Comparison of ENCODE assay signal across 8 cellular contexts in genomic region chr20:35739294-35740163, GRCh38. TPM values are rescaled to one million over a fixed set of nuclear protein-coding genes. Genes with fewer than 3 reads are reported as not detected.
DNase-seq lines count a peak whose midpoint lies in the region; ATAC-seq and TF ChIP-seq lines count a peak whose summit lies in the region.

No MANE protein-coding gene starts in this region.

- H3K27ac Mint-ChIP-seq in CD8-positive, alpha-beta T cell: peak overlapping the region; percentile 76
- peak overlapping the region; percentile 75 for H3K27ac Mint-ChIP-seq in activated naive CD8-positive, alpha-beta T cell treated with anti-CD3 and anti-CD28 coated beads, Interleukin-2, amount 10 ng/mL, durations not matched to agents 7 days and 5 days

- peaks cover 72% of the 10 kb centered on the region for H3K36me3 Mint-ChIP-seq in CD8-positive, alpha-beta T cell
- H3K36me3 Mint-ChIP-seq in activated naive CD8-positive, alpha-beta T cell treated with anti-CD3 and anti-CD28 coated beads, Interleukin-2, amount 10 ng/mL, durations not matched to agents 7 days and 5 days: peaks cover 45% of the 10 kb centered on the region

- H3K4me1 ChIP-seq in CD8-positive, alpha-beta T cell (ENCODE audit: insufficient read depth, low read length): peaks cover 65% of the 10 kb centered on the region

- H3K27ac ChIP-seq in CD8-positive, alpha-beta T cell (ENCODE audit: low read depth, low read length): peak overlapping the region; percentile 2
- peak overlapping the region; percentile 25 for H3K27ac ChIP-seq in KOPT-K1 (ENCODE audit: low read depth, low read length, poor library complexity, severe bottlenecking)

- intact Hi-C loops in CD8-positive, alpha-beta T cell (cut with DNase I, micrococcal nuclease): loop anchor here in 1 of 2 experiments (5.0 kb wide), 1 partner anchor 143 kb away; no protein-coding TSS in a partner anchor

- H3K27me3 ChIP-seq in CD8-positive, alpha-beta T cell (ENCODE audit: insufficient read depth, low read length): no peaks in the 10 kb centered on the region

- TF ChIP-seq CTCF in CD8-positive, alpha-beta T cell (IDR thresholded peaks at IDR 0.05): peak; percentile 63

- H3K9me3 ChIP-seq in CD8-positive, alpha-beta T cell (ENCODE audit: low read length): no peaks in the 10 kb centered on the region
- H3K9me3 ChIP-seq in KOPT-K1 (ENCODE audit: insufficient read depth, low read length, poor library complexity, severe bottlenecking): no peaks in the 10 kb centered on the region

- CTCF ChIA-PET in CD8-positive, alpha-beta T cell (lab: Charles Lee): interaction anchor here (0.8 to 1.7 kb wide), 9 partner anchors 9 to 276 kb away, joined by 3 to 7 read pairs (median 4); no protein-coding TSS in a partner anchor

- H3K36me3 ChIP-seq in CD8-positive, alpha-beta T cell (ENCODE audit: insufficient read depth, low read length): peaks cover 45% of the 10 kb centered on the region
- peaks cover 65% of the 10 kb centered on the region for H3K36me3 ChIP-seq in KOPT-K1 (ENCODE audit: insufficient read depth, low read length)

- H3K4me3 ChIP-seq in CD8-positive, alpha-beta T cell (ENCODE audit: low read depth, low read length): peak overlapping the region; percentile 87

- DNase-seq in CD8-positive, alpha-beta T cell: no peak
- no peak for DNase-seq in activated naive CD8-positive, alpha-beta T cell treated with anti-CD3 and anti-CD28 coated beads, Interleukin-2, amount 10 ng/mL, durations not matched to agents 7 days and 5 days
- DNase-seq in left kidney (ENCODE audit: low read depth, low spot score): peak; percentile 16
- DNase-seq in hepatic stellate cell (ENCODE audit: low spot score): no peak
- DNase-seq in NCI-H345 treated with DMSO at 0.1 percent for 48 hours (lab: John Stamatoyannopoulos, UW; ENCODE audit: unreplicated experiment): no peak
- no peak for DNase-seq in midbrain (lab: John Stamatoyannopoulos, UW)

- H3K9me3 Mint-ChIP-seq in CD8-positive, alpha-beta T cell: no peaks in the 10 kb centered on the region
- no peaks in the 10 kb centered on the region for H3K9me3 Mint-ChIP-seq in activated naive CD8-positive, alpha-beta T cell treated with anti-CD3 and anti-CD28 coated beads, Interleukin-2, amount 10 ng/mL, durations not matched to agents 7 days and 5 days

- ATAC-seq in CD8-positive, alpha-beta T cell: no peak
- ATAC-seq in activated naive CD8-positive, alpha-beta T cell treated with anti-CD3 and anti-CD28 coated beads, Interleukin-2, amount 10 ng/mL, durations not matched to agents 7 days and 5 days (ENCODE audit: low read depth): no peak
- ATAC-seq in HG03439 (IDR thresholded peaks at IDR 0.05; ENCODE audit: unreplicated experiment): no peak

- no peaks in the 10 kb centered on the region for H3K27me3 Mint-ChIP-seq in CD8-positive, alpha-beta T cell (ENCODE audit: low read depth)
- H3K27me3 Mint-ChIP-seq in activated naive CD8-positive, alpha-beta T cell treated with anti-CD3 and anti-CD28 coated beads, Interleukin-2, amount 10 ng/mL, durations not matched to agents 7 days and 5 days: no peaks in the 10 kb centered on the region

- H3K4me1 Mint-ChIP-seq in CD8-positive, alpha-beta T cell (ENCODE audit: low read depth): peaks cover 62% of the 10 kb centered on the region
- H3K4me1 Mint-ChIP-seq in activated naive CD8-positive, alpha-beta T cell treated with anti-CD3 and anti-CD28 coated beads, Interleukin-2, amount 10 ng/mL, durations not matched to agents 7 days and 5 days: peaks cover 47% of the 10 kb centered on the region

- H3K4me3 Mint-ChIP-seq in CD8-positive, alpha-beta T cell: peak overlapping the region; percentile 96
- peak overlapping the region; percentile 94 for H3K4me3 Mint-ChIP-seq in activated naive CD8-positive, alpha-beta T cell treated with anti-CD3 and anti-CD28 coated beads, Interleukin-2, amount 10 ng/mL, durations not matched to agents 7 days and 5 days

- POLR2A ChIA-PET in CD8-positive, alpha-beta T cell (lab: Charles Lee): interaction anchor here (0.6 to 7.0 kb wide), 8 partner anchors 21 to 283 kb away, joined by 3 to 370 read pairs (median 4); partner anchors contain the start of genes CPNE1, NFS1, PHF20 and RBM12
- POLR2A ChIA-PET in activated naive CD8-positive, alpha-beta T cell treated with anti-CD3 and anti-CD28 coated beads, Interleukin-2, amount 10 ng/mL, durations not matched to agents 7 days and 5 days (lab: Charles Lee): interaction anchor here (0.6 to 7.7 kb wide), 9 partner anchors 10 to 215 kb away, joined by 3 to 437 read pairs (median 4); partner anchors contain the start of genes NFS1, PHF20, ROMO1 and SCAND1

RNA-seq across cellular contexts. Expression of gene RBM39, which starts 2.5 kb away (rescaled TPM):
- 1,000 to 10,000 TPM; 1,168 to 1,202 TPM for total RNA-seq in CD8-positive, alpha-beta T cell
- total RNA-seq in activated naive CD8-positive, alpha-beta T cell treated with anti-CD3 and anti-CD28 coated beads, Interleukin-2, amount 10 ng/mL, durations not matched to agents 7 days and 5 days: 100 to 1,000 TPM; 478 to 499 TPM

RNA-seq across cellular contexts. Expression of gene PHF20, which starts 32.3 kb away (rescaled TPM):
- 100 to 1,000 TPM; 101 to 107 TPM for total RNA-seq in CD8-positive, alpha-beta T cell
- 10 to 100 TPM; 61.9 to 69.4 TPM for total RNA-seq in activated naive CD8-positive, alpha-beta T cell treated with anti-CD3 and anti-CD28 coated beads, Interleukin-2, amount 10 ng/mL, durations not matched to agents 7 days and 5 days

RNA-seq across cellular contexts. Expression of gene ROMO1, which starts 40.3 kb away (rescaled TPM):
- 10 to 100 TPM; 39.2 to 43.8 TPM for total RNA-seq in CD8-positive, alpha-beta T cell
- 100 to 1,000 TPM in 1 of 2 experiments, 10 to 100 TPM in 1; 96.9 to 112 TPM for total RNA-seq in activated naive CD8-positive, alpha-beta T cell treated with anti-CD3 and anti-CD28 coated beads, Interleukin-2, amount 10 ng/mL, durations not matched to agents 7 days and 5 days

RNA-seq across cellular contexts. Expression of gene NFS1, which starts 40.4 kb away (rescaled TPM):
- 10 to 100 TPM; 10.7 to 13.1 TPM for total RNA-seq in CD8-positive, alpha-beta T cell
- 10 to 100 TPM; 33.1 to 33.8 TPM for total RNA-seq in activated naive CD8-positive, alpha-beta T cell treated with anti-CD3 and anti-CD28 coated beads, Interleukin-2, amount 10 ng/mL, durations not matched to agents 7 days and 5 days
